26 cellular contexts compared by ENCODE assay signal in the genomic region with DNA sequence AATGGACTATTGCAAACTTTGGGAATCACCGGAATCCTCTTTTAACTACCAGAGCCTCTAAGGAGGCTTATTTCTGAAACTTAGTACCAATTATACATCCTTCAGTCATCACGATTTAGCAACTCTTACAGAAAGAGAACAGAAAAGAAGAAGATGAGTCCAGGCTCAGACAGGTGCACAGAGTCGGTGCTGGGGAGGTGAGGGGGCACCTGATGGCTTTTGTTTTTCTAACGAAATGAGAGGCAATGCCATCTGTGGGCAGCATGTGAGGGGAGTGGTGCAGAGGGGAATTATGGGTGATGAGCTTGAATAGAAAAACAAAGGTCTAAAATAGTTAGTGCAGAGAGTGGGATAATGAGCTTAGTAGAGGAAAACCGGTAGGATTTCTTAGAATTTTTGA.
"Had no signal": no experiment of that assay in that cellular context is flagged by ENCODE, and none has a peak within 500 bp of the region (broad histone marks: within the 10 kb centered on the region; RNA-seq: fewer than 3 reads in every experiment).

No MANE protein-coding gene starts in this region.

- H3K9me3 ChIP-seq: ascending aorta had no signal

- H3K4me2 ChIP-seq: PC-9 had no signal

- H3K36me3 ChIP-seq: ascending aorta, cardiac muscle cell, WERI-Rb-1 had no signal

- H2AFZ ChIP-seq: PC-9 had no signal

- DNase-seq: activated CD4-positive, alpha-beta memory T cell treated with anti-CD3 and anti-CD28 coated beads, Interleukin-2, amount 10 ng/mL, durations not matched to agents 7 days and 5 days; activated CD4-positive, alpha-beta T cell treated with anti-CD3 and anti-CD28 coated beads for 1 hour; activated CD4-positive, alpha-beta T cell treated with anti-CD3 and anti-CD28 coated beads for 48 hours; activated CD4-positive, CD25-positive, alpha-beta regulatory T cell; activated CD8-positive, alpha-beta memory T cell treated with anti-CD3 and anti-CD28 coated beads for 24 hours; activated CD8-positive, alpha-beta memory T cell treated with anti-CD3 and anti-CD28 coated beads, Interleukin-2, amount 10 ng/mL, durations not matched to agents 7 days and 5 days; activated CD8-positive, alpha-beta memory T cell treated with anti-CD3 and anti-CD28 coated beads, Interleukin-2, amount 50 U/mL, for 48 hours; activated effector memory CD4-positive, alpha-beta T cell treated with anti-CD3 and anti-CD28 coated beads, Interleukin-2, amount 50 U/mL, for 16 hours; activated naive CD4-positive, alpha-beta T cell treated with Interleukin-2 at 50 U/mL for 16 hours; activated naive CD8-positive, alpha-beta T cell treated with anti-CD3 and anti-CD28 coated beads, Interleukin-2, amount 10 ng/mL, durations not matched to agents 7 days and 5 days; activated T-cell treated with anti-CD3 and anti-CD28 coated beads, Interleukin-2, amount 50 U/mL, for 72 hours; amygdala; NCI-H1048; NCI-H1436 treated with DMSO at 0.1 percent for 48 hours; NCI-H1694 treated with DMSO at 0.1 percent for 48 hours; NCI-H2029; NCI-H510A; NCI-H526; NCI-H748 treated with DMSO at 0.1 percent for 48 hours; PC-9; Right ventricle myocardium superior; T1000; WERI-Rb-1 had no signal

- H3K27ac ChIP-seq: ascending aorta, cardiac muscle cell, PC-9, WERI-Rb-1 had no signal

- H3K4me1 ChIP-seq: ascending aorta had no signal

- H3K4me3 ChIP-seq: ascending aorta, cardiac muscle cell, K562, PC-9 had no signal

- H3K27me3 ChIP-seq: ascending aorta, cardiac muscle cell had no signal
